ENCODE assay signal across 14 cellular contexts in genomic region chr1:209150114-209150513, GRCh38.
A peak's percentile ranks its signal among the peaks of the same experiment; 100 is the strongest.
DNase-seq lines count a peak whose midpoint lies in the region; ATAC-seq, FAIRE-seq and TF ChIP-seq lines count a peak whose summit lies in the region.
"Had no signal": no experiment of that assay in that cellular context is flagged by ENCODE, and none has a peak within 500 bp of the region (broad histone marks: within the 10 kb centered on the region; RNA-seq: fewer than 3 reads in every experiment).

No MANE protein-coding gene starts in this region.

- intact Hi-C loops in stomach (cut with DNase I; ENCODE audit: low total_unique reads): no loop called here

- no peaks in the 10 kb centered on the region for H3K9me3 Mint-ChIP-seq in neural crest cell

- 15 to 34% (median 18%) methylated on average over 3 of the region's 3 CpGs for WGBS in stomach, 5 donors

- no peaks in the 10 kb centered on the region for H3K27me3 Mint-ChIP-seq in neural crest cell (ENCODE audit: low read depth)

- no peak for ATAC-seq in HG02610 (IDR thresholded peaks at IDR 0.05; ENCODE audit: unreplicated experiment)

- peak; percentile 80 for FAIRE-seq in H54 (lab: Jason Lieb, UNC)

- H3K4me3 ChIP-seq in choroid plexus epithelial cell (ENCODE audit: low read depth, low read length) (no peak overlapping the region), stomach (no peak overlapping the region)
- H3K4me3 ChIP-seq: skin epidermis, suprapubic skin had no signal

- TF ChIP-seq EP300 in stomach (IDR thresholded peaks at IDR 0.05): no peak

- no peak overlapping the region for H3K27ac Mint-ChIP-seq in neural crest cell (ENCODE audit: unreplicated experiment)
- H3K27ac Mint-ChIP-seq: immature natural killer cell had no signal

- no peaks in the 10 kb centered on the region for H3K4me1 ChIP-seq in stomach
- H3K4me1 ChIP-seq: suprapubic skin had no signal

- DNase-seq in H54 (ENCODE audit: insufficient read length, low spot score) (peak; percentile 7), NCI-H226 (peak; percentile 13), choroid plexus epithelial cell (ENCODE audit: low read depth) (peak; percentile 33), neural crest cell (ENCODE audit: low read depth, low spot score) (peak; percentile 44), DMS153 treated with DMSO at 0.1 percent for 48 hours (lab: John Stamatoyannopoulos, UW; ENCODE audit: unreplicated experiment) (no peak), stomach (no peak), NCI-H1694 treated with DMSO at 0.1 percent for 48 hours (lab: John Stamatoyannopoulos, UW) (no peak)
- DNase-seq: amygdala, immature natural killer cell, NCI-H1105 treated with DMSO at 0.1 percent for 48 hours, T-helper 9 cell had no signal

- no peak overlapping the region for H3K27ac ChIP-seq in stomach
- H3K27ac ChIP-seq: skin epidermis, suprapubic skin had no signal

- H3K36me3 Mint-ChIP-seq in neural crest cell (ENCODE audit: low read depth): no peaks in the 10 kb centered on the region
- H3K36me3 Mint-ChIP-seq: immature natural killer cell had no signal

- no peaks in the 10 kb centered on the region for H3K9me3 ChIP-seq in stomach
- H3K9me3 ChIP-seq: suprapubic skin had no signal

- H3K4me1 Mint-ChIP-seq in neural crest cell: peaks cover 2% of the 10 kb centered on the region
- H3K4me1 Mint-ChIP-seq: immature natural killer cell had no signal

- no peaks in the 10 kb centered on the region for H3K36me3 ChIP-seq in stomach
- H3K36me3 ChIP-seq: suprapubic skin had no signal

- TF ChIP-seq POLR2A in H54 (IDR thresholded peaks at IDR 0.05; ENCODE audit: low read depth, low read length) (no peak), stomach (IDR thresholded peaks at IDR 0.05) (no peak)

- H3K4me3 Mint-ChIP-seq in neural crest cell: no peak overlapping the region
- H3K4me3 Mint-ChIP-seq: immature natural killer cell had no signal

- TF ChIP-seq CTCF in choroid plexus epithelial cell (conservative IDR thresholded peaks at IDR 0.05; ENCODE audit: low read depth, low read length): no peak
- no peak for TF ChIP-seq CTCF in neural crest cell (conservative IDR thresholded peaks at IDR 0.05)
- no peak for TF ChIP-seq CTCF in stomach (IDR thresholded peaks at IDR 0.05)

- H3K27me3 ChIP-seq in stomach: peaks cover 0 to 3% (median 0%) of the 10 kb centered on the region in 3 donors
- H3K27me3 ChIP-seq: suprapubic skin had no signal

Comparison
In these comparisons a context has a peak if more than half of its experiments do, and no peak if none do; other contexts are left out.
1. DNase-seq: peak in H54 (single experiment), NCI-H226 (single experiment), choroid plexus epithelial cell (single experiment) and neural crest cell (single experiment); none in DMS153 treated with DMSO at 0.1 percent for 48 hours (single experiment), stomach (single experiment) and NCI-H1694 treated with DMSO at 0.1 percent for 48 hours (single experiment).